Comparison of ENCODE assay signal across 13 cellular contexts in genomic region chr11:117020287-117020686, GRCh38.
A peak's percentile ranks its signal among the peaks of the same experiment; 100 is the strongest.
DNase-seq lines count a peak whose midpoint lies in the region; ATAC-seq and TF ChIP-seq lines count a peak whose summit lies in the region.
"Had no signal": no experiment of that assay in that cellular context is flagged by ENCODE, and none has a peak within 500 bp of the region (broad histone marks: within the 10 kb centered on the region; RNA-seq: fewer than 3 reads in every experiment).

No MANE protein-coding gene starts in this region.

- DNase-seq in CD8-positive, alpha-beta T cell = peak in 1 of 7 experiments; percentile 27
- DNase-seq in T-helper 17 cell = no peak
- DNase-seq in memory B cell (ENCODE audit: low spot score in 2 of 2) = peak in 1 of 2 donors; percentile 14
- DNase-seq in dermis blood vessel endothelial cell = no peak
- no peak for DNase-seq in activated gamma-delta T cell treated with Interleukin-2 at 50 U/mL for 16 hours
- DNase-seq in smooth muscle cell (lab: John Stamatoyannopoulos, UW; ENCODE audit: unreplicated experiment) = no peak
- DNase-seq: brain microvascular endothelial cell, DMS 273 treated with DMSO at 0.1 percent for 48 hours, esophagus squamous epithelium, NCI-H446 had no signal

- no peaks in the 10 kb centered on the region for H3F3A ChIP-seq in smooth muscle cell (ENCODE audit: low read depth)

- no peak for TF ChIP-seq CTCF in CD8-positive, alpha-beta T cell (IDR thresholded peaks at IDR 0.05)
- TF ChIP-seq CTCF in smooth muscle cell (IDR thresholded peaks at IDR 0.05; ENCODE audit: borderline replicate concordance, insufficient read depth, poor library complexity, severe bottlenecking) = no peak

- peak; percentile 21 for ATAC-seq in CD8-positive, alpha-beta T cell
- ATAC-seq in GM19035 (IDR thresholded peaks at IDR 0.05; ENCODE audit: unreplicated experiment) = peak; percentile 58
- peak; percentile 43 for ATAC-seq in T-helper 17 cell
- ATAC-seq in memory B cell (ENCODE audit: low read depth) = peak; percentile 86
- ATAC-seq in HG02973 (IDR thresholded peaks at IDR 0.05; ENCODE audit: unreplicated experiment) = no peak

- WGBS in smooth muscle cell (ENCODE audit: low lambda C conversion rate) = 87% methylated on average over 1 of the region's 1 CpG

- H3K9ac ChIP-seq in smooth muscle cell (ENCODE audit: low read depth) = no peak overlapping the region

- H3K9me3 ChIP-seq in CD8-positive, alpha-beta T cell (ENCODE audit: low read length) = no peaks in the 10 kb centered on the region
- H3K9me3 ChIP-seq in T-helper 17 cell (ENCODE audit: control insufficient read depth, low read length, poor library complexity, severe bottlenecking) = no peaks in the 10 kb centered on the region
- no peaks in the 10 kb centered on the region for H3K9me3 ChIP-seq in smooth muscle cell (replicated peaks; ENCODE audit: low read depth)
- H3K9me3 ChIP-seq: esophagus squamous epithelium, suprapubic skin had no signal

- H3K27ac ChIP-seq in CD8-positive, alpha-beta T cell (ENCODE audit: low read depth, low read length) = no peak overlapping the region
- H3K27ac ChIP-seq in smooth muscle cell (ENCODE audit: low read depth) = no peak overlapping the region
- H3K27ac ChIP-seq: brain microvascular endothelial cell, suprapubic skin had no signal

- H3K9me3 Mint-ChIP-seq in CD8-positive, alpha-beta T cell = no peaks in the 10 kb centered on the region
- H3K9me3 Mint-ChIP-seq in memory B cell = peaks cover 2% of the 10 kb centered on the region

- H3K4me3 ChIP-seq in CD8-positive, alpha-beta T cell (ENCODE audit: low read depth, low read length) = no peak overlapping the region
- no peak overlapping the region for H3K4me3 ChIP-seq in smooth muscle cell
- H3K4me3 ChIP-seq: esophagus squamous epithelium, suprapubic skin had no signal

- peaks cover 84% of the 10 kb centered on the region for H4K20me1 ChIP-seq in smooth muscle cell (ENCODE audit: low read depth)

- no peak overlapping the region for H3K27ac Mint-ChIP-seq in CD8-positive, alpha-beta T cell
- H3K27ac Mint-ChIP-seq in T-helper 17 cell (peak overlapping the region; percentile 72), memory B cell (peak overlapping the region; percentile 89)

- peaks cover 36% of the 10 kb centered on the region for H3K4me1 ChIP-seq in CD8-positive, alpha-beta T cell (ENCODE audit: insufficient read depth, low read length)
- no peaks in the 10 kb centered on the region for H3K4me1 ChIP-seq in smooth muscle cell (ENCODE audit: low read depth)

- H3K27me3 ChIP-seq in CD8-positive, alpha-beta T cell (ENCODE audit: insufficient read depth, low read length) = no peaks in the 10 kb centered on the region
- no peaks in the 10 kb centered on the region for H3K27me3 ChIP-seq in smooth muscle cell (ENCODE audit: low read depth)
- H3K27me3 ChIP-seq: brain microvascular endothelial cell, esophagus squamous epithelium, suprapubic skin had no signal

- H3K27me3 Mint-ChIP-seq in CD8-positive, alpha-beta T cell (ENCODE audit: low read depth) = no peaks in the 10 kb centered on the region
- H3K27me3 Mint-ChIP-seq in T-helper 17 cell = no peaks in the 10 kb centered on the region
- no peaks in the 10 kb centered on the region for H3K27me3 Mint-ChIP-seq in memory B cell

- H3K36me3 Mint-ChIP-seq in CD8-positive, alpha-beta T cell = no peaks in the 10 kb centered on the region
- peaks cover 3% of the 10 kb centered on the region for H3K36me3 Mint-ChIP-seq in T-helper 17 cell (ENCODE audit: low read depth)
- H3K36me3 Mint-ChIP-seq in memory B cell = peaks cover 2% of the 10 kb centered on the region

- POLR2A ChIA-PET in CD8-positive, alpha-beta T cell (lab: Charles Lee) = interaction anchor here (1.0 to 2.1 kb wide), 3 partner anchors 10 to 90 kb away, joined by 4 to 6 read pairs (median 5); no protein-coding TSS in a partner anchor

- H3K79me2 ChIP-seq in smooth muscle cell (ENCODE audit: low read depth) = peaks cover 38% of the 10 kb centered on the region

- H3K4me2 ChIP-seq in smooth muscle cell = no peak overlapping the region

- H2AFZ ChIP-seq in smooth muscle cell (ENCODE audit: low read depth) = no peak overlapping the region

- intact Hi-C loops in CD8-positive, alpha-beta T cell (cut with DNase I, micrococcal nuclease) = loop anchor here (5.0 to 10.0 kb wide), 2 partner anchors 77 to 85 kb away; partner anchors contain the start of gene SIK3 (in 1 of the 2)

- CTCF ChIA-PET in CD8-positive, alpha-beta T cell (lab: Charles Lee) = interaction anchor here (0.6 kb wide), 1 partner anchor 291 kb away, joined by 3 read pairs; no protein-coding TSS in a partner anchor

- H3K4me3 Mint-ChIP-seq in CD8-positive, alpha-beta T cell = no peak overlapping the region
- H3K4me3 Mint-ChIP-seq in T-helper 17 cell = peak overlapping the region; percentile 5
- H3K4me3 Mint-ChIP-seq in memory B cell = peak overlapping the region; percentile 58

- no peaks in the 10 kb centered on the region for H3K36me3 ChIP-seq in CD8-positive, alpha-beta T cell (ENCODE audit: insufficient read depth, low read length)
- peaks cover 5% of the 10 kb centered on the region for H3K36me3 ChIP-seq in smooth muscle cell (ENCODE audit: low read depth)
- H3K36me3 ChIP-seq: brain microvascular endothelial cell, esophagus squamous epithelium, suprapubic skin had no signal

- peaks cover 62% of the 10 kb centered on the region for H3K4me1 Mint-ChIP-seq in CD8-positive, alpha-beta T cell (ENCODE audit: low read depth)
- H3K4me1 Mint-ChIP-seq in T-helper 17 cell = peaks cover 53% of the 10 kb centered on the region
- peaks cover 46% of the 10 kb centered on the region for H3K4me1 Mint-ChIP-seq in memory B cell
